13 cellular contexts compared by ENCODE assay signal in the genomic region with DNA sequence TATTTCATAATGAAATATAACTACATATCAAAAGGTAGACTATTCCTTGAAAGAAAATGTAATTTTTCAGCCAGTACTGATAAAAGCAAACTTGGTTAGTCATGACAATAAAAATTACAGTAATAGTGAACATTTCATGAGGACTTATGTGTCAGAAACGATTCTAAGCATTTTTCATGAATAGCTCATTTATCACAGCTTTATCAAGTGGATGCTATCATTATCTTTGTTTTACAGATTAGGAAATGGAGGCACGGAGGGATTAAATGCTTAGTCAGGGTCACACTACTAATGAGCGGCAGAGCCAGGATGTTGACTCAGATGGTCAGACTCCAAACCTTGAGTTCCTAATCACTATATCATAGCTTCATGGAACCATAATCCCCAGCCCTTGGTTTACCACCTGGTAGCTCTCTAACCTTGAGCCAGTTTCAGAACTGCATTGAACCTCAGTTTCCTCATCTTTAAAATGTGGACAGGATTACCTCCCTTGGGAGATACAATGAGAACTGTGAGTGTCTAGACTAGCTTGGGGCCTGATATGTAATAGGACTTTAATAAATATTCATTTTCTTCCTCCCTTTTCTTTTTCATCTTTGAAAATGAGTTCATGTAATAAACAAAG.
DNase-seq lines count a peak whose midpoint lies in the region; ATAC-seq and TF ChIP-seq lines count a peak whose summit lies in the region.
"Had no signal": no experiment of that assay in that cellular context is flagged by ENCODE, and none has a peak within 500 bp of the region (broad histone marks: within the 10 kb centered on the region; RNA-seq: fewer than 3 reads in every experiment).

No MANE protein-coding gene starts in this region.

- TF ChIP-seq CTCF in choroid plexus epithelial cell (conservative IDR thresholded peaks at IDR 0.05; ENCODE audit: low read depth, low read length), result no peak

- H3K9me3 ChIP-seq in mesenchymal stem cell (ENCODE audit: control insufficient read depth, low read length), result no peaks in the 10 kb centered on the region
- H3K9me3 ChIP-seq: pancreas had no signal

- H2AFZ ChIP-seq in mesenchymal stem cell (ENCODE audit: low read depth, low read length), result no peak overlapping the region

- peak overlapping the region; percentile 49 for H2AK5ac ChIP-seq in mesenchymal stem cell (ENCODE audit: low read length, severe bottlenecking)

- no peak overlapping the region for H2BK12ac ChIP-seq in mesenchymal stem cell (ENCODE audit: low read length in 2 of 2)

- peak; percentile 92 for DNase-seq in EH (ENCODE audit: low read depth)
- peak; percentile 85 for DNase-seq in NCI-H82 (lab: John Stamatoyannopoulos, UW)
- DNase-seq in choroid plexus epithelial cell (ENCODE audit: low read depth), result peak; percentile 66
- peak; percentile 78 for DNase-seq in mesenchymal stem cell
- no peak for DNase-seq in activated T-helper 2 cell treated with anti-CD3 and anti-CD28 coated beads, Interferon-gamma antibody, Interleukin-2, Interleukin-4, amounts not matched to agents 10 μg/mL and 5 μg/mL and 100 μg/mL, durations not matched to agents 14 hours and 24 hours and 36 hours (ENCODE audit: low spot score)
- no peak for DNase-seq in iPS-NIHi11 (ENCODE audit: low spot score)
- DNase-seq: activated T-cell treated with anti-CD3 and anti-CD28 coated beads for 4 hours; pancreas; stimulated activated CD4-positive, alpha-beta T cell treated with anti-CD3 and anti-CD28 coated beads, Interleukin-4, amount 100 ng/mL, for 4 hours had no signal

- H3K4me3 ChIP-seq in choroid plexus epithelial cell (ENCODE audit: low read depth, low read length) (no peak overlapping the region), mesenchymal stem cell (ENCODE audit: insufficient read depth in 1 of 2, low read depth in 1 of 2, low read length in 2 of 2) (no peak overlapping the region)
- H3K4me3 ChIP-seq: pancreas had no signal

- H4K8ac ChIP-seq in mesenchymal stem cell (ENCODE audit: low read length), result no peak overlapping the region

- peaks cover 13% of the 10 kb centered on the region for H3K4me1 ChIP-seq in mesenchymal stem cell (ENCODE audit: control insufficient read depth, insufficient read depth, low read depth, low read length)

- H3K14ac ChIP-seq in mesenchymal stem cell (ENCODE audit: low read length in 2 of 2), result no peak overlapping the region

- H3K36me3 ChIP-seq in mesenchymal stem cell (ENCODE audit: control insufficient read depth in 1 of 2, insufficient read depth in 2 of 2, low read depth in 1 of 2, low read length in 2 of 2), result no peaks in the 10 kb centered on the region
- H3K36me3 ChIP-seq: pancreas had no signal

- no peak overlapping the region for H3K27ac ChIP-seq in mesenchymal stem cell (ENCODE audit: low read length, poor library complexity, severe bottlenecking)
- H3K27ac ChIP-seq: pancreas had no signal

- no peak overlapping the region for H4K91ac ChIP-seq in mesenchymal stem cell (ENCODE audit: low read length)

- no peaks in the 10 kb centered on the region for H3K27me3 ChIP-seq in mesenchymal stem cell (ENCODE audit: control insufficient read depth in 1 of 2, insufficient read depth in 1 of 2, low read length in 2 of 2)
- H3K27me3 ChIP-seq: pancreas had no signal

- no peak overlapping the region for H3K4ac ChIP-seq in mesenchymal stem cell (ENCODE audit: low read depth in 1 of 2, low read length in 2 of 2)

- peaks cover 3% of the 10 kb centered on the region for H3K36me3 Mint-ChIP-seq in activated T-helper 2 cell treated with anti-CD3 and anti-CD28 coated beads, Interferon-gamma antibody, Interleukin-2, Interleukin-4, amounts not matched to agents 10 μg/mL and 5 μg/mL and 100 μg/mL, durations not matched to agents 14 hours and 24 hours and 36 hours (ENCODE audit: low read depth)

- peaks cover 30% of the 10 kb centered on the region for H3K79me1 ChIP-seq in mesenchymal stem cell (replicated peaks; ENCODE audit: low read length, poor library complexity, severe bottlenecking)

- no peak overlapping the region for H3K4me3 Mint-ChIP-seq in activated T-helper 2 cell treated with anti-CD3 and anti-CD28 coated beads, Interferon-gamma antibody, Interleukin-2, Interleukin-4, amounts not matched to agents 10 μg/mL and 5 μg/mL and 100 μg/mL, durations not matched to agents 14 hours and 24 hours and 36 hours (ENCODE audit: low read depth)
- H3K4me3 Mint-ChIP-seq: stimulated activated naive CD8-positive, alpha-beta T cell treated with anti-CD3 and anti-CD28 coated beads, Interleukin-15, Interleukin-2, amounts not matched to agents 100 ng/mL and 50 ng/mL, for 24 hours had no signal

- H3K23ac ChIP-seq in mesenchymal stem cell (ENCODE audit: low read length in 2 of 2), result no peak overlapping the region

- no peak overlapping the region for H3K18ac ChIP-seq in mesenchymal stem cell (ENCODE audit: low read depth in 1 of 2, low read length in 2 of 2)

- H3K9me3 Mint-ChIP-seq in activated T-helper 2 cell treated with anti-CD3 and anti-CD28 coated beads, Interferon-gamma antibody, Interleukin-2, Interleukin-4, amounts not matched to agents 10 μg/mL and 5 μg/mL and 100 μg/mL, durations not matched to agents 14 hours and 24 hours and 36 hours, result no peaks in the 10 kb centered on the region
- H3K9me3 Mint-ChIP-seq: stimulated activated naive CD8-positive, alpha-beta T cell treated with anti-CD3 and anti-CD28 coated beads, Interleukin-15, Interleukin-2, amounts not matched to agents 100 ng/mL and 50 ng/mL, for 24 hours had no signal

- H3K27ac Mint-ChIP-seq in activated T-helper 2 cell treated with anti-CD3 and anti-CD28 coated beads, Interferon-gamma antibody, Interleukin-2, Interleukin-4, amounts not matched to agents 10 μg/mL and 5 μg/mL and 100 μg/mL, durations not matched to agents 14 hours and 24 hours and 36 hours, result no peak overlapping the region

- peaks cover 48% of the 10 kb centered on the region for H3K4me1 Mint-ChIP-seq in activated T-helper 2 cell treated with anti-CD3 and anti-CD28 coated beads, Interferon-gamma antibody, Interleukin-2, Interleukin-4, amounts not matched to agents 10 μg/mL and 5 μg/mL and 100 μg/mL, durations not matched to agents 14 hours and 24 hours and 36 hours (ENCODE audit: low read depth)

- H3K9ac ChIP-seq in mesenchymal stem cell (ENCODE audit: low read length), result peak overlapping the region; percentile 49

- no peaks in the 10 kb centered on the region for H3K27me3 Mint-ChIP-seq in activated T-helper 2 cell treated with anti-CD3 and anti-CD28 coated beads, Interferon-gamma antibody, Interleukin-2, Interleukin-4, amounts not matched to agents 10 μg/mL and 5 μg/mL and 100 μg/mL, durations not matched to agents 14 hours and 24 hours and 36 hours (ENCODE audit: low read depth)
- H3K27me3 Mint-ChIP-seq: stimulated activated naive CD8-positive, alpha-beta T cell treated with anti-CD3 and anti-CD28 coated beads, Interleukin-15, Interleukin-2, amounts not matched to agents 100 ng/mL and 50 ng/mL, for 24 hours had no signal

- no peak overlapping the region for H3K4me2 ChIP-seq in mesenchymal stem cell (ENCODE audit: low read length, poor library complexity, severe bottlenecking)

- H2BK120ac ChIP-seq in mesenchymal stem cell (ENCODE audit: low read depth, low read length), result no peak overlapping the region

- ATAC-seq in HG03439 (IDR thresholded peaks at IDR 0.05; ENCODE audit: unreplicated experiment), result no peak
- no peak for ATAC-seq in HG03045 (IDR thresholded peaks at IDR 0.05; ENCODE audit: unreplicated experiment)
- ATAC-seq: Panc1 had no signal

- WGBS in mesenchymal stem cell, result 7% methylated on average over 2 of the region's 3 CpGs

- no peak overlapping the region for H2BK15ac ChIP-seq in mesenchymal stem cell (ENCODE audit: low read depth, poor library complexity, severe bottlenecking)

- intact Hi-C loops in activated T-helper 2 cell treated with anti-CD3 and anti-CD28 coated beads, Interferon-gamma antibody, Interleukin-2, Interleukin-4, amounts not matched to agents 10 μg/mL and 5 μg/mL and 100 μg/mL, durations not matched to agents 14 hours and 24 hours and 36 hours (cut with micrococcal nuclease), result no loop called here

- H2BK5ac ChIP-seq in mesenchymal stem cell (ENCODE audit: low read depth, low read length, poor library complexity, severe bottlenecking), result no peak overlapping the region

Comparison
In these comparisons a context has a peak if more than half of its experiments do, and no peak if none do; other contexts are left out.
1. DNase-seq: peak in EH (single experiment), NCI-H82 (single experiment), choroid plexus epithelial cell (single experiment) and mesenchymal stem cell (single experiment); none in activated T-helper 2 cell treated with anti-CD3 and anti-CD28 coated beads, Interferon-gamma antibody, Interleukin-2, Interleukin-4, amounts not matched to agents 10 μg/mL and 5 μg/mL and 100 μg/mL, durations not matched to agents 14 hours and 24 hours and 36 hours (single experiment) and iPS-NIHi11 (single experiment).